13 cellular contexts compared by ENCODE assay signal in the genomic region with DNA sequence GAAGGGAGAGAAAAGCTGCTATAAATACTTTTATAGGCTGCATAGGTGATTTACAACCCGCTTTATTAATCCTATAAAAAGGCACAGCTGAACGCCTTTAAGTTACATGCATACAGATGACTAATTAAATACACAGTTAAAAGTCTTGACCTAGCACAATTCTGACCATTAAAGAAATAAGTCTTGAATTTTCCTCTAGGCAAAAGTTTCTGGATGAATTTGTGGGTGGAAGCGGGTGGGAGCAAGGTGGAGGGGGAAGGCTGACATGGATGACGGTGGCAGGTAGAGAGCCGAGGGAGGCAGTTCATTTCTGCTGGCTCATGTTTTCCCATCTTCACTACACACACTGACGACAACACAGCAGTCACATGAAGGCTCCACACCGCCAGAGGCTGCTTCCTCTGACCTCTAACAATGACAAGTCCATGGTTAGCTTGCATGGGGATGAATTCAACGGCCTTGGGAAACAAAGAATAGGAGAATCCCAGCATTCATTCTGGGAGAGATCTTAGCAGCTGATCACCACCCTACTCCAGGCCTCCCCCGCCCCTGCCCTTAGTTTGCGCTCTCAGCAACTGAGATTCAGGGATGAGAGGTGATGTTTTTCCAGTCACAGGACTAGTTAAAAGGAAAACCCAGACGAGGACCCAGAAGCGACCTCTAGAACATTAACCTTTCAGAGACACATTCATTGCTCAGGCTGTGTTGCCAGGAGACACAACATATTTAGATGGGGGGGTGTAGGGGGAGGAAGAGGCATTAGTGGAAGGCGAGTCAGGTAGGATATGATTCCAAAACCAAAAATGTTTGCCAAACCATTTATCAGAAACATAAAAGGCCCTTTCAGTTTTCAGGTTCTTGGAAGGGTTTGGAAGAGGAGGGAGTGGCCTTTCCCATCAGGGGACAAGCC.
DNase-seq lines count a peak whose midpoint lies in the region; ATAC-seq and TF ChIP-seq lines count a peak whose summit lies in the region.
"Had no signal": no experiment of that assay in that cellular context is flagged by ENCODE, and none has a peak within 500 bp of the region (broad histone marks: within the 10 kb centered on the region; RNA-seq: fewer than 3 reads in every experiment).

No MANE protein-coding gene starts in this region.

- no peak overlapping the region for H3K27ac Mint-ChIP-seq in activated T-helper 1 cell treated with anti-CD3 and anti-CD28 coated beads, Interleukin-12 subunit alpha, Interleukin-12 subunit beta, Interleukin-2, Interleukin-4 antibody, amounts not matched to agents 30 ng/mL and 10 ng/mL and 1 ng/mL, durations not matched to agents 14 hours and 24 hours and 36 hours
- H3K27ac Mint-ChIP-seq: activated T-cell treated with anti-CD3 and anti-CD28 coated beads, Interleukin-2, amount 50 U/mL, for 72 hours; progenitor cell of endocrine pancreas had no signal

- H3K4me3 ChIP-seq in HEK293 (ENCODE audit: low read depth, low read length) = no peak overlapping the region
- H3K4me3 ChIP-seq in astrocyte of the spinal cord (ENCODE audit: low read depth, low read length) = no peak overlapping the region

- POLR2A ChIA-PET in HEK293 (lab: Yijun Ruan, JAX) = no interaction called here

- TF ChIP-seq CTCF in 22Rv1 (IDR thresholded peaks at IDR 0.05) (no peak), HEK293 (tag by site-specific recombination; IDR thresholded peaks at IDR 0.05) (no peak), astrocyte of the spinal cord (IDR thresholded peaks at IDR 0.05; ENCODE audit: low read depth, low read length) (no peak)

- no peak overlapping the region for H3K4me3 Mint-ChIP-seq in activated T-helper 1 cell treated with anti-CD3 and anti-CD28 coated beads, Interleukin-12 subunit alpha, Interleukin-12 subunit beta, Interleukin-2, Interleukin-4 antibody, amounts not matched to agents 30 ng/mL and 10 ng/mL and 1 ng/mL, durations not matched to agents 14 hours and 24 hours and 36 hours
- H3K4me3 Mint-ChIP-seq: activated T-cell treated with anti-CD3 and anti-CD28 coated beads, Interleukin-2, amount 50 U/mL, for 72 hours had no signal

- H3K27me3 Mint-ChIP-seq in activated T-helper 1 cell treated with anti-CD3 and anti-CD28 coated beads, Interleukin-12 subunit alpha, Interleukin-12 subunit beta, Interleukin-2, Interleukin-4 antibody, amounts not matched to agents 30 ng/mL and 10 ng/mL and 1 ng/mL, durations not matched to agents 14 hours and 24 hours and 36 hours (ENCODE audit: insufficient read depth) = peaks cover 11% of the 10 kb centered on the region
- H3K27me3 Mint-ChIP-seq: progenitor cell of endocrine pancreas had no signal

- no peaks in the 10 kb centered on the region for H3K4me1 Mint-ChIP-seq in activated T-helper 1 cell treated with anti-CD3 and anti-CD28 coated beads, Interleukin-12 subunit alpha, Interleukin-12 subunit beta, Interleukin-2, Interleukin-4 antibody, amounts not matched to agents 30 ng/mL and 10 ng/mL and 1 ng/mL, durations not matched to agents 14 hours and 24 hours and 36 hours (ENCODE audit: low read depth)

- in situ Hi-C loops in astrocyte of the spinal cord (cut with HindIII; ENCODE audit: low sequenced_read_pairs) = no loop called here

- no peak for ATAC-seq in GM18517 (IDR thresholded peaks at IDR 0.05; ENCODE audit: unreplicated experiment)
- ATAC-seq: activated CD4-positive, CD25-positive, alpha-beta regulatory T cell treated with anti-CD3 and anti-CD28 coated beads, Interleukin-2, amount 50 U/mL, for 24 hours; activated T-cell treated with anti-CD3 and anti-CD28 coated beads, Interleukin-2, amount 50 U/mL, for 72 hours had no signal

- CTCF ChIA-PET in HEK293 (lab: Yijun Ruan, JAX) = interaction anchor here (0.9 kb wide), 1 partner anchor 10 kb away, joined by 3 read pairs; no protein-coding TSS in a partner anchor

- no peaks in the 10 kb centered on the region for H3K9me3 ChIP-seq in HEK293 (ENCODE audit: control insufficient read depth, insufficient read depth, low read depth, low read length)

- intact Hi-C loops in activated T-helper 1 cell treated with anti-CD3 and anti-CD28 coated beads, Interleukin-12 subunit alpha, Interleukin-12 subunit beta, Interleukin-2, Interleukin-4 antibody, amounts not matched to agents 30 ng/mL and 10 ng/mL and 1 ng/mL, durations not matched to agents 14 hours and 24 hours and 36 hours (cut with micrococcal nuclease) = loop anchor here (5.0 kb wide), 1 partner anchor 258 kb away; no protein-coding TSS in a partner anchor

- peak overlapping the region; percentile 44 for H3K27ac ChIP-seq in 22Rv1
- peak overlapping the region; percentile 67; the same call in 1 of the 2 replicates for H3K27ac ChIP-seq in HEK293 (ENCODE audit: extremely low read depth, low read depth, low read length)

- DNase-seq in astrocyte of the spinal cord (ENCODE audit: low read depth, low spot score) (peak; percentile 28), left kidney (ENCODE audit: low read depth, low spot score) (peak; percentile 79), cerebellum (ENCODE audit: low spot score) (no peak), NCI-H1105 treated with DMSO at 0.1 percent for 48 hours (lab: John Stamatoyannopoulos, UW) (no peak)
- no peak for DNase-seq in activated T-helper 1 cell treated with anti-CD3 and anti-CD28 coated beads, Interleukin-12 subunit alpha, Interleukin-12 subunit beta, Interleukin-2, Interleukin-4 antibody, amounts not matched to agents 30 ng/mL and 10 ng/mL and 1 ng/mL, durations not matched to agents 14 hours and 24 hours and 36 hours (ENCODE audit: low spot score)
- DNase-seq: activated T-cell treated with anti-CD3 and anti-CD28 coated beads, Interleukin-2, amount 50 U/mL, for 72 hours; erythroblast; NCI-H446 had no signal

- no peaks in the 10 kb centered on the region for H3K36me3 ChIP-seq in HEK293 (ENCODE audit: control insufficient read depth in 2 of 2, insufficient read depth in 1 of 2, low read length in 2 of 2)

- H3K36me3 Mint-ChIP-seq in activated T-helper 1 cell treated with anti-CD3 and anti-CD28 coated beads, Interleukin-12 subunit alpha, Interleukin-12 subunit beta, Interleukin-2, Interleukin-4 antibody, amounts not matched to agents 30 ng/mL and 10 ng/mL and 1 ng/mL, durations not matched to agents 14 hours and 24 hours and 36 hours (ENCODE audit: low read depth) = no peaks in the 10 kb centered on the region

- no peaks in the 10 kb centered on the region for H3K9me3 Mint-ChIP-seq in activated T-helper 1 cell treated with anti-CD3 and anti-CD28 coated beads, Interleukin-12 subunit alpha, Interleukin-12 subunit beta, Interleukin-2, Interleukin-4 antibody, amounts not matched to agents 30 ng/mL and 10 ng/mL and 1 ng/mL, durations not matched to agents 14 hours and 24 hours and 36 hours
- H3K9me3 Mint-ChIP-seq: activated T-cell treated with anti-CD3 and anti-CD28 coated beads, Interleukin-2, amount 50 U/mL, for 72 hours had no signal

- peaks cover 26% of the 10 kb centered on the region for H3K4me1 ChIP-seq in HEK293 (ENCODE audit: control insufficient read depth, insufficient read depth, low read length)

TF ChIP-seq in HEK293, 187 proteins besides CTCF, POLR2A, EP300 and RAD21 (continues in another document):
- TF ChIP-seq OSR2 (tag by site-specific recombination; IDR thresholded peaks at IDR 0.05) = 0 out of 2 replicates have a peak, but pooled peaks have one; percentile 34
- TF ChIP-seq REPIN1 (tag by site-specific recombination; IDR thresholded peaks at IDR 0.05; ENCODE audit: low read depth) = no peak
- TF ChIP-seq, protein P1, sequence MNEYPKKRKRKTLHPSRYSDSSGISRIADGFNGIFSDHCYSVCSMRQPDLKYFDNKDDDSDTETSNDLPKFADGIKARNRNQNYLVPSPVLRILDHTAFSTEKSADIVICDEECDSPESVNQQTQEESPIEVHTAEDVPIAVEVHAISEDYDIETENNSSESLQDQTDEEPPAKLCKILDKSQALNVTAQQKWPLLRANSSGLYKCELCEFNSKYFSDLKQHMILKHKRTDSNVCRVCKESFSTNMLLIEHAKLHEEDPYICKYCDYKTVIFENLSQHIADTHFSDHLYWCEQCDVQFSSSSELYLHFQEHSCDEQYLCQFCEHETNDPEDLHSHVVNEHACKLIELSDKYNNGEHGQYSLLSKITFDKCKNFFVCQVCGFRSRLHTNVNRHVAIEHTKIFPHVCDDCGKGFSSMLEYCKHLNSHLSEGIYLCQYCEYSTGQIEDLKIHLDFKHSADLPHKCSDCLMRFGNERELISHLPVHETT (tag by site-specific recombination; IDR thresholded peaks at IDR 0.05) = no peak
- TF ChIP-seq MZF1 (tag by site-specific recombination; IDR thresholded peaks at IDR 0.05; ENCODE audit: borderline replicate concordance) = no peak
- TF ChIP-seq, protein P2, sequence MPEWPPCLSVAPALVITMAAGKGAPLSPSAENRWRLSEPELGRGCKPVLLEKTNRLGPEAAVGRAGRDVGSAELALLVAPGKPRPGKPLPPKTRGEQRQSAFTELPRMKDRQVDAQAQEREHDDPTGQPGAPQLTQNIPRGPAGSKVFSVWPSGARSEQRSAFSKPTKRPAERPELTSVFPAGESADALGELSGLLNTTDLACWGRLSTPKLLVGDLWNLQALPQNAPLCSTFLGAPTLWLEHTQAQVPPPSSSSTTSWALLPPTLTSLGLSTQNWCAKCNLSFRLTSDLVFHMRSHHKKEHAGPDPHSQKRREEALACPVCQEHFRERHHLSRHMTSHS (tag by site-specific recombination; IDR thresholded peaks at IDR 0.05) = no peak
- TF ChIP-seq, protein P3, sequence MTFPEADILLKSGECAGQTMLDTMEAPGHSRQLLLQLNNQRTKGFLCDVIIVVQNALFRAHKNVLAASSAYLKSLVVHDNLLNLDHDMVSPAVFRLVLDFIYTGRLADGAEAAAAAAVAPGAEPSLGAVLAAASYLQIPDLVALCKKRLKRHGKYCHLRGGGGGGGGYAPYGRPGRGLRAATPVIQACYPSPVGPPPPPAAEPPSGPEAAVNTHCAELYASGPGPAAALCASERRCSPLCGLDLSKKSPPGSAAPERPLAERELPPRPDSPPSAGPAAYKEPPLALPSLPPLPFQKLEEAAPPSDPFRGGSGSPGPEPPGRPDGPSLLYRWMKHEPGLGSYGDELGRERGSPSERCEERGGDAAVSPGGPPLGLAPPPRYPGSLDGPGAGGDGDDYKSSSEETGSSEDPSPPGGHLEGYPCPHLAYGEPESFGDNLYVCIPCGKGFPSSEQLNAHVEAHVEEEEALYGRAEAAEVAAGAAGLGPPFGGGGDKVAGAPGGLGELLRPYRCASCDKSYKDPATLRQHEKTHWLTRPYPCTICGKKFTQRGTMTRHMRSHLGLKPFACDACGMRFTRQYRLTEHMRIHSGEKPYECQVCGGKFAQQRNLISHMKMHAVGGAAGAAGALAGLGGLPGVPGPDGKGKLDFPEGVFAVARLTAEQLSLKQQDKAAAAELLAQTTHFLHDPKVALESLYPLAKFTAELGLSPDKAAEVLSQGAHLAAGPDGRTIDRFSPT (tag by site-specific recombination; IDR thresholded peaks at IDR 0.05) = no peak
- TF ChIP-seq GLIS1 (tag by site-specific recombination; IDR thresholded peaks at IDR 0.05) = 0 out of 2 replicates have a peak, but pooled peaks have one; percentile 10
- 0 out of 2 replicates have a peak, but pooled peaks have one; percentile 40 for TF ChIP-seq SP7 (tag by site-specific recombination; IDR thresholded peaks at IDR 0.05)
- peak; percentile 37; the same call in 1 of the 2 replicates for TF ChIP-seq ZNF629 (tag by site-specific recombination; IDR thresholded peaks at IDR 0.05)

Comparison
In these comparisons a context has a peak if more than half of its experiments do, and no peak if none do; other contexts are left out.
1. DNase-seq: peak in astrocyte of the spinal cord (single experiment) and left kidney (single experiment); none in activated T-helper 1 cell treated with anti-CD3 and anti-CD28 coated beads, Interleukin-12 subunit alpha, Interleukin-12 subunit beta, Interleukin-2, Interleukin-4 antibody, amounts not matched to agents 30 ng/mL and 10 ng/mL and 1 ng/mL, durations not matched to agents 14 hours and 24 hours and 36 hours (single experiment), cerebellum (single experiment) and NCI-H1105 treated with DMSO at 0.1 percent for 48 hours (single experiment).